17 cellular contexts compared by ENCODE assay signal in the genomic region with DNA sequence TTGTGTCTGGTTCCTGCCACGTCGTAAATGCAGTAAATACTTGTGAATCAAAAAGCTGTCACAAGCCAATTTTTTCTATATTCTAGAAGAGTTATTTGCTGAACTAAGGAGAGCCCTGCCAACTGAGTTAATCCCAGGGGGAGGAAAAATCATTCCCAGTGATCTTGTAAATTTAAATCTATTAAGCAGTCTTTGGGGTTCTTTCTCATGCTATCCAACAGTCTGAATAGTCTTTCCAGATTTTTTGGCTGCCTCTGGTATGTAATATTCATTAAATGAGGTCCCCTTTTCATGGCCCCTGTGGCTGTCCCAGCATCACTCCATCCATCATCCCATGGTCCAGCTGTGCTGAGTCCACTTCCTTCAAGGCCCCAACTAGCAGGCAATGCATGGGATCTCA. TPM values are rescaled to one million over a fixed set of nuclear protein-coding genes. Genes with fewer than 3 reads are reported as not detected.
"Had no signal": no experiment of that assay in that cellular context is flagged by ENCODE, and none has a peak within 500 bp of the region (broad histone marks: within the 10 kb centered on the region; RNA-seq: fewer than 3 reads in every experiment).

No MANE protein-coding gene starts in this region.

- FAIRE-seq: endometrium had no signal

- H3K9me3 ChIP-seq: colonic mucosa, heart right ventricle, right atrium auricular region, suprapubic skin, upper lobe of left lung had no signal

- H3K36me3 Mint-ChIP-seq: immature natural killer cell had no signal

- H3K4me3 ChIP-seq: colonic mucosa, heart right ventricle, right atrium auricular region, suprapubic skin, upper lobe of left lung had no signal

- DNase-seq: activated CD4-positive, alpha-beta T cell treated with anti-CD3 and anti-CD28 coated beads, Interleukin-2, amount 10 ng/mL, durations not matched to agents 7 days and 5 days; activated CD8-positive, alpha-beta memory T cell treated with anti-CD3 and anti-CD28 coated beads, Interleukin-2, amount 50 U/mL, for 4 hours; activated naive CD4-positive, alpha-beta T cell treated with anti-CD3 and anti-CD28 coated beads for 36 hours; activated T-cell treated with anti-CD3 and anti-CD28 coated beads, Interleukin-2, amount 50 U/mL, for 4 hours; colonic mucosa; heart right ventricle; immature natural killer cell; nephron progenitor cell; occipital lobe; stimulated activated CD4-positive, alpha-beta T cell treated with anti-CD3 and anti-CD28 coated beads, Interleukin-2, amount 100 ng/mL, for 48 hours; upper lobe of left lung had no signal

- H3K27ac Mint-ChIP-seq: activated CD4-positive, alpha-beta T cell treated with anti-CD3 and anti-CD28 coated beads, Interleukin-2, amount 10 ng/mL, durations not matched to agents 7 days and 5 days; activated naive CD4-positive, alpha-beta T cell treated with anti-CD3 and anti-CD28 coated beads for 36 hours; immature natural killer cell; stimulated activated naive CD8-positive, alpha-beta T cell treated with anti-CD3 and anti-CD28 coated beads, Interleukin-15, Interleukin-2, amounts not matched to agents 100 ng/mL and 50 ng/mL, for 24 hours; T-helper 1 cell treated with Interleukin-12 subunit alpha and Interleukin-12 subunit beta and Interleukin-4 antibody, amounts not matched to agents 30 μg/mL and 1 μg/mL, for 36 hours had no signal

- H3K27me3 ChIP-seq: colonic mucosa, heart right ventricle, right atrium auricular region, upper lobe of left lung had no signal

- H3K27me3 Mint-ChIP-seq: activated CD4-positive, alpha-beta T cell treated with anti-CD3 and anti-CD28 coated beads, Interleukin-2, amount 10 ng/mL, durations not matched to agents 7 days and 5 days had no signal

- H3K36me3 ChIP-seq: colonic mucosa, heart right ventricle, right atrium auricular region, suprapubic skin, upper lobe of left lung had no signal

- H3K27ac ChIP-seq: colonic mucosa, heart right ventricle, right atrium auricular region, suprapubic skin, upper lobe of left lung had no signal

- H3K9me3 Mint-ChIP-seq: activated CD4-positive, alpha-beta T cell treated with anti-CD3 and anti-CD28 coated beads, Interleukin-2, amount 10 ng/mL, durations not matched to agents 7 days and 5 days; activated naive CD4-positive, alpha-beta T cell treated with anti-CD3 and anti-CD28 coated beads for 36 hours; activated T-cell treated with anti-CD3 and anti-CD28 coated beads, Interleukin-2, amount 50 U/mL, for 4 hours; central memory CD8-positive, alpha-beta T cell; immature natural killer cell; nephron progenitor cell; stimulated activated naive CD8-positive, alpha-beta T cell treated with anti-CD3 and anti-CD28 coated beads, Interleukin-15, Interleukin-2, amounts not matched to agents 100 ng/mL and 50 ng/mL, for 24 hours; T-helper 1 cell treated with Interleukin-12 subunit alpha and Interleukin-12 subunit beta and Interleukin-4 antibody, amounts not matched to agents 30 μg/mL and 1 μg/mL, for 36 hours had no signal

- H3K4me1 Mint-ChIP-seq: activated CD4-positive, alpha-beta T cell treated with anti-CD3 and anti-CD28 coated beads, Interleukin-2, amount 10 ng/mL, durations not matched to agents 7 days and 5 days; central memory CD8-positive, alpha-beta T cell; immature natural killer cell had no signal

- H3K4me1 ChIP-seq: colonic mucosa, suprapubic skin, upper lobe of left lung had no signal

- H3K4me3 Mint-ChIP-seq: activated CD4-positive, alpha-beta T cell treated with anti-CD3 and anti-CD28 coated beads, Interleukin-2, amount 10 ng/mL, durations not matched to agents 7 days and 5 days; activated naive CD4-positive, alpha-beta T cell treated with anti-CD3 and anti-CD28 coated beads for 36 hours; activated T-cell treated with anti-CD3 and anti-CD28 coated beads, Interleukin-2, amount 50 U/mL, for 4 hours; central memory CD8-positive, alpha-beta T cell; immature natural killer cell; nephron progenitor cell; stimulated activated naive CD8-positive, alpha-beta T cell treated with anti-CD3 and anti-CD28 coated beads, Interleukin-15, Interleukin-2, amounts not matched to agents 100 ng/mL and 50 ng/mL, for 24 hours; T-helper 1 cell treated with Interleukin-12 subunit alpha and Interleukin-12 subunit beta and Interleukin-4 antibody, amounts not matched to agents 30 μg/mL and 1 μg/mL, for 36 hours had no signal

RNA-seq across cellular contexts. Expression of a gene that starts 46.7 kb away (rescaled TPM):
- total RNA-seq: activated CD4-positive, alpha-beta T cell treated with anti-CD3 and anti-CD28 coated beads, Interleukin-2, amount 10 ng/mL, durations not matched to agents 7 days and 5 days; activated naive CD4-positive, alpha-beta T cell treated with anti-CD3 and anti-CD28 coated beads for 36 hours had no signal
- polyA plus RNA-seq: immature natural killer cell had no signal
